Comparison of ENCODE assay signal across 8 cellular contexts in the genomic region with DNA sequence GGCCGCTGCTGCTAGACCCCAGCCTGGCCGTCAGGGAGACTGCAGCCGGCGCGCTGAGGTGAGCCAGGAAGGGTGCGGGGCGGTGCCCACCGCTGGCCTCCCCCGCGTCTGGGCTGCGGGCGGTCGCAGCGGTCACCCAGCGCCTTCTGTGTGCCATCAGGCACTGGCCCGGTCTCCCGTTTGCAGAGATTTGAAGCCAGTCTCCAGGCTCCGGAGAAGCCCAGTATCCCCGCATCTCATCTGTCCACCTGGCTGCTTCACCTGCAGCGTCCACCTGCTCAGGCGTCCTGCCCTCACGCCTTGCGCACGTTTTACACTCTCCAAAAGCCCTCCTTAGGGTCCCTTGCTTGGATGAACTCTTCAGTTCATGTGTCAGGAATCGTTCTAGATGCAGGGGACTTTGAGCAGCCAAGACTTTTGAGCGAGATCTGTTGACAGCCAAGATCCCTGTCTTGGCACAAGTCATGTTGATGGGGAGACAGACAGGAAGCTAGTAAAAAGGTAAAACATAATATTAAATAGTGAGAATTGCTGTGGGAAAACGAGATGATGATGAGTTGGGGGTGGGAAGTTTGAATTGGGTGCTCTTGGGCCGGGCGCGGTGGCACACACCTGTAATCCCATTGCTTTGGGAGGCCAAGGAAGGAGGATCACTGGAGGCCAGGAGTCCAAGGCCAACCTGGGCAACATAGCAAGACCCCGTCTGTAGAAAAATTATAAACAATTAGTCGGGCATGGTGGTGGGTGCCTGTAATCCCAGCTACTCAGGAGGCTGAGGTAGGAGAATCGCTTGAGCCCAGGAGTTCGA. TPM values are rescaled to one million over a fixed set of nuclear protein-coding genes. Genes with fewer than 3 reads are reported as not detected.
DNase-seq lines count a peak whose midpoint lies in the region; ATAC-seq and TF ChIP-seq lines count a peak whose summit lies in the region.

No MANE protein-coding gene starts in this region.

- H3K4me1 ChIP-seq in heart left ventricle (peaks cover 0 to 32% (median 22%) of the 10 kb centered on the region in 12 donors), urinary bladder (ENCODE audit: insufficient read depth) (no peaks in the 10 kb centered on the region)

- peaks cover 14% of the 10 kb centered on the region for H3K36me3 Mint-ChIP-seq in memory B cell

- 26 to 35% (median 26%) methylated on average over 25 to 34 of the region's 34 CpGs for WGBS in heart left ventricle, 4 donors
- 24% methylated on average over 34 of the region's 34 CpGs for WGBS in urinary bladder

- H3K27ac ChIP-seq in heart left ventricle (peak overlapping the region; percentile 81 to 100 (median 98)), urinary bladder (ENCODE audit: low read depth) (no peak overlapping the region)

- H3K4me3 Mint-ChIP-seq in memory B cell = peak overlapping the region; percentile 92

- no peak for ATAC-seq in heart left ventricle
- ATAC-seq in Right ventricle myocardium superior (ENCODE audit: poor library complexity) = no peak
- no peak for ATAC-seq in memory B cell (ENCODE audit: low read depth)
- ATAC-seq in HG03135 (IDR thresholded peaks at IDR 0.05; ENCODE audit: unreplicated experiment) = no peak

- DNase-seq in heart left ventricle (no peak), Right ventricle myocardium superior (no peak), astrocyte of the cerebellum (ENCODE audit: low read depth) (no peak), memory B cell (ENCODE audit: low spot score in 2 of 2) (peak in 1 of 2 donors; percentile 12), T1000 (lab: John Stamatoyannopoulos, UW) (no peak), SK-N-DZ (ENCODE audit: low spot score) (no peak)

- peak overlapping the region; percentile 79 for H3K27ac Mint-ChIP-seq in memory B cell

- intact Hi-C loops in heart left ventricle (cut with DNase I) = loop anchor here in 9 of 10 donors (1.0 to 10.0 kb wide), 10 partner anchors 39 to 146 kb away; a partner anchor contains a TSS
- intact Hi-C loops in Right ventricle myocardium superior (cut with DNase I) = loop anchor here (5.0 kb wide), 1 partner anchor 86 kb away; a partner anchor contains a TSS

- H3K4me3 ChIP-seq in heart left ventricle = peak overlapping the region; percentile 70 to 100 (median 91)
- peak overlapping the region; percentile 68 for H3K4me3 ChIP-seq in astrocyte of the cerebellum (ENCODE audit: low read depth, low read length)
- peak overlapping the region; percentile 79 for H3K4me3 ChIP-seq in urinary bladder (ENCODE audit: low read depth, low read length)

- in situ Hi-C loops in astrocyte of the cerebellum (cut with HindIII; ENCODE audit: low sequenced_read_pairs) = no loop called here

- H3K4me1 Mint-ChIP-seq in memory B cell = peaks cover 29% of the 10 kb centered on the region

- H3K36me3 ChIP-seq in heart left ventricle (peaks cover 0 to 31% (median 26%) of the 10 kb centered on the region in 9 donors), urinary bladder (ENCODE audit: insufficient read depth) (no peaks in the 10 kb centered on the region)

- H3K9me3 ChIP-seq in heart left ventricle = no peaks in the 10 kb centered on the region

- no peaks in the 10 kb centered on the region for H3K27me3 ChIP-seq in heart left ventricle

- TF ChIP-seq POLR2A in heart left ventricle (IDR thresholded peaks at IDR 0.05) = no peak

- no peaks in the 10 kb centered on the region for H3K27me3 Mint-ChIP-seq in memory B cell

- H3K9me3 Mint-ChIP-seq in memory B cell = no peaks in the 10 kb centered on the region

- TF ChIP-seq CTCF in heart left ventricle (IDR thresholded peaks at IDR 0.05) (peak in 1 of 12 donors; percentile 19), astrocyte of the cerebellum (IDR thresholded peaks at IDR 0.05; ENCODE audit: low read depth, low read length, missing control alignments) (no peak)

RNA-seq across cellular contexts. Expression of a gene that starts 0.9 kb away (rescaled TPM):
- 10 to 100 TPM in 8 of 9 donors, 1 to 10 TPM in 1; 9.5 to 21.2 (median 11.9) TPM for total RNA-seq in heart left ventricle
- polyA plus RNA-seq in heart left ventricle = 1 to 10 TPM; 2.4 to 7.1 TPM
- 9.9 TPM for total RNA-seq in Right ventricle myocardium superior
- 19.4 TPM for total RNA-seq in urinary bladder
- polyA plus RNA-seq in urinary bladder = 7.4 TPM
- 26.8 and 43.5 TPM in 2 replicates for polyA plus RNA-seq in SK-N-DZ (2014; cell fraction: cytosol; rRNA removed)
- polyA plus RNA-seq in SK-N-DZ (2014; cell fraction: nucleus; rRNA removed) = 50.7 and 85.1 TPM in 2 replicates

RNA-seq across cellular contexts. Expression of a gene that starts 41.7 kb away (rescaled TPM):
- total RNA-seq in heart left ventricle (10 to 100 TPM; 10.9 to 23.9 (median 17.9) TPM), Right ventricle myocardium superior (16.1 TPM), urinary bladder (39.3 TPM)
- polyA plus RNA-seq in heart left ventricle (10 to 100 TPM; 16.4 to 16.6 TPM), urinary bladder (8.6 TPM)
- 13.5 and 14.9 TPM in 2 replicates for polyA plus RNA-seq in SK-N-DZ (2014; cell fraction: cytosol; rRNA removed)
- polyA plus RNA-seq in SK-N-DZ (2014; cell fraction: nucleus; rRNA removed) = 17.9 and 19.6 TPM in 2 replicates
